Comparison of ENCODE assay signal across 16 cellular contexts in the genomic region with DNA sequence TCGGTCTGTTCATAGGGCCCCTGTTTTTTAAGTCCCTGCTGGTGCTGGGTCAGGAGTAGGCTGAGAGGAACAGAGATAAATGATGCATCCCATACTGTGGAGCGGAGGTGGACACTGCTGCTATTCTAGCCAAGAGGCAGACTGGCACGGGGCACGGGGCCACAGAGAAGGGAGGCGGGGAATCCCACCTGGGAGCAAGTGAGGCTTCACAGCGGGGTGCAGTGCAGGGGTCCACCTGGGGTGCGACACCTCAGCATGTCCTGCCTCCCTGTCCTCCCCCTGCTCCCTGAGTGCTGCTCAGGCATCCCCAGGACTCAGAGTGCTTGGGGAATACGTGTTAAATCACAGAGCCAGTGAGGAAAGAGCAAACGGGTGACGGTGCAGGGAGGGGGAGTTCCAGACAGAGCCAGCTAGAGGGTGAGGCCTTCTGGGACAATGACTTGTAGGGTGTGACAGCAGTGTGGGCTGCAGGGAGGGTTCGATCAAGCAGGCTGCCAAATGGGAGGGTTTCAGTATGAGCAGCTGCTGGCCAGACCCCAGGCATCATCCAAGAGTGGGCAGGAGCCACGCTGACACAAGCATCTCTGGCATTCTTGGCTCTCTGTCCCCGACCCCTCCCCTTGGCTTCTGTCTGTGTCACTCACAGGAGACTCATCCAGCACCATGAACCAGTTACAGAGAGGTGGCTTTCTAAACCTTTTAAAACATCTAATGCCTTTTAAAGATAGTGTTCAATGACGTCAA. TPM values are rescaled to one million over a fixed set of nuclear protein-coding genes. Genes with fewer than 3 reads are reported as not detected.
DNase-seq lines count a peak whose midpoint lies in the region; ATAC-seq and TF ChIP-seq lines count a peak whose summit lies in the region.
"Had no signal": no experiment of that assay in that cellular context is flagged by ENCODE, and none has a peak within 500 bp of the region (broad histone marks: within the 10 kb centered on the region; RNA-seq: fewer than 3 reads in every experiment).

No MANE protein-coding gene starts in this region.

- H3K9me3 ChIP-seq in osteoblast (ENCODE audit: low read depth, low read length) = no peaks in the 10 kb centered on the region

- H3K79me2 ChIP-seq in osteoblast (ENCODE audit: insufficient read depth, low read length) = no peaks in the 10 kb centered on the region

- H3K36me3 ChIP-seq in osteoblast (ENCODE audit: insufficient read depth, low read length) = no peaks in the 10 kb centered on the region

- DNase-seq in AG10803 (ENCODE audit: low read depth) (peak; percentile 63), NCI-H446 (lab: John Stamatoyannopoulos, UW) (peak; percentile 5 to 64), foreskin keratinocyte (no peak), osteoblast (ENCODE audit: insufficient read length, low spot score, missing footprints) (peak; percentile 0), NCI-H2196 (lab: John Stamatoyannopoulos, UW; ENCODE audit: unreplicated experiment) (no peak), mesenteric fat pad (ENCODE audit: low spot score) (no peak), ureter (ENCODE audit: low spot score) (no peak)
- DNase-seq: activated naive CD4-positive, alpha-beta T cell; glutamatergic neuron; GOT3; KG1; retina; stimulated activated naive CD8-positive, alpha-beta T cell treated with anti-CD3 and anti-CD28 coated beads, Interleukin-15, Interleukin-2, amounts not matched to agents 100 U/mL and 50 U/mL, for 24 hours had no signal

- TF ChIP-seq CTCF in AG10803 (conservative IDR thresholded peaks at IDR 0.05; ENCODE audit: low read length) (no peak), foreskin keratinocyte (conservative IDR thresholded peaks at IDR 0.05) (no peak), osteoblast (IDR thresholded peaks at IDR 0.05; ENCODE audit: extremely low read depth, low read depth, low read length) (no peak)

- no peak overlapping the region for H2AFZ ChIP-seq in osteoblast (ENCODE audit: low read length)

- no peak overlapping the region for H3K4me2 ChIP-seq in osteoblast (ENCODE audit: insufficient read depth, low read length)

- H3K27ac ChIP-seq in foreskin keratinocyte = no peak overlapping the region
- H3K27ac ChIP-seq in osteoblast (ENCODE audit: low read depth, low read length) = no peak overlapping the region

- H3K4me1 ChIP-seq in foreskin keratinocyte (no peaks in the 10 kb centered on the region), osteoblast (ENCODE audit: insufficient read depth, low read length) (no peaks in the 10 kb centered on the region)

- H3K27me3 ChIP-seq in foreskin keratinocyte = peaks cover 4% of the 10 kb centered on the region
- H3K27me3 ChIP-seq in osteoblast (ENCODE audit: insufficient read depth, low read length) = no peaks in the 10 kb centered on the region

- no peaks in the 10 kb centered on the region for H4K20me1 ChIP-seq in osteoblast (ENCODE audit: insufficient read depth, low read length)

- ATAC-seq in foreskin keratinocyte = peak; percentile 33
- no peak for ATAC-seq in GM21619 (IDR thresholded peaks at IDR 0.05; ENCODE audit: unreplicated experiment)
- ATAC-seq: stimulated activated naive CD8-positive, alpha-beta T cell treated with anti-CD3 and anti-CD28 coated beads, Interleukin-15, Interleukin-2, amounts not matched to agents 100 U/mL and 50 U/mL, for 24 hours had no signal

- H3K4me3 ChIP-seq in AG10803 (ENCODE audit: low read length) (no peak overlapping the region), osteoblast (ENCODE audit: insufficient read depth, low read length) (no peak overlapping the region)

RNA-seq across cellular contexts. Expression of a gene that starts 13.7 kb away (rescaled TPM):
- total RNA-seq in foreskin keratinocyte (not detected in 2 replicates), osteoblast (4.0 and 11.5 TPM in 2 replicates), mesenteric fat pad (58.5 TPM), ureter (17.5 TPM)
- polyA plus RNA-seq in foreskin keratinocyte = not detected in 2 replicates
- total RNA-seq: T-helper 1 cell treated with Interleukin-12 subunit alpha and Interleukin-12 subunit beta and Interleukin-4 antibody, amounts not matched to agents 30 ng/mL and 1 ng/mL, for 36 hours had no signal
- polyA plus RNA-seq: keratinocyte had no signal

RNA-seq across cellular contexts. Expression of a gene that starts 56.8 kb away (rescaled TPM):
- 18.7 and 30.1 TPM in 2 replicates for total RNA-seq in foreskin keratinocyte
- polyA plus RNA-seq in foreskin keratinocyte = 11.2 and 16.7 TPM in 2 replicates
- total RNA-seq in osteoblast = 3.5 and 3.6 TPM in 2 replicates
- total RNA-seq in mesenteric fat pad = 64.9 TPM
- total RNA-seq in ureter = 87.0 TPM

Comparison
In these comparisons a context has a peak if more than half of its experiments do, and no peak if none do; other contexts are left out.
1. DNase-seq: peak in AG10803 (single experiment), NCI-H446 (2 of 2) and osteoblast (single experiment); none in foreskin keratinocyte (0 of 2), NCI-H2196 (single experiment), mesenteric fat pad (single experiment) and ureter (single experiment).